ENCODE assay signal across 8 cellular contexts in the genomic region with DNA sequence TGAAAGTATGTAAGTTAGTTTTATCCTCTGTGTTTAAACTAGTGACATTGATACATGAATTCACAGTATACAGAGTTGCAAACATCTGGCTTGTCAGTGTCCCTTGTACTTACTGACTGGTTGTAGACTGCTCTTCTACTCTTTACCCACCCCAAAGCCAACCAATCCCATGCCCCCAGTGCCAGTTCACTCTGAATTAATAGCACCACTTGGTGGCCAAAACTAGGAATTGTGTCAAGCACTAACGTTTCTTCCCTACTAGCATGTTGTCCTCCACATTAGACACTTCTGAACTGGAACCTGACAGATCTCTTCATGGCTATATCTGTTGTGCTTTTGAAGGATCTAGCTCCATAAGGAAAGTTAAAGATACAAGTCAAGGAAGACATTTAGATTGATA. TPM values are rescaled to one million over a fixed set of nuclear protein-coding genes. Genes with fewer than 3 reads are reported as not detected.
DNase-seq lines count a peak whose midpoint lies in the region; ATAC-seq and TF ChIP-seq lines count a peak whose summit lies in the region.

No MANE protein-coding gene starts in this region.

- intact Hi-C loops in uterus (cut with DNase I; ENCODE audit: low total_unique reads), result no loop called here

- no peaks in the 10 kb centered on the region for H3K4me1 ChIP-seq in uterus

- TF ChIP-seq CTCF in uterus (IDR thresholded peaks at IDR 0.05), result no peak
- no peak for TF ChIP-seq CTCF in coronary artery (IDR thresholded peaks at IDR 0.05)

- H3K27ac ChIP-seq in uterus (no peak overlapping the region), coronary artery (no peak overlapping the region)

- no peak for TF ChIP-seq POLR2A in uterus (IDR thresholded peaks at IDR 0.05)

- H3K4me3 ChIP-seq in uterus, result no peak overlapping the region
- H3K4me3 ChIP-seq in coronary artery, result no peak overlapping the region

- ATAC-seq in GM21423 (IDR thresholded peaks at IDR 0.05; ENCODE audit: unreplicated experiment), result peak; percentile 44
- no peak for ATAC-seq in esophagus mucosa

- no peaks in the 10 kb centered on the region for H3K36me3 ChIP-seq in uterus

- no peaks in the 10 kb centered on the region for H3K9me3 ChIP-seq in uterus

- DNase-seq in COLO829 (ENCODE audit: low spot score) (peak; percentile 10), NCI-H82 treated with DMSO at 0.1 percent for 48 hours (lab: John Stamatoyannopoulos, UW; ENCODE audit: unreplicated experiment) (peak; percentile 46), fibroblast of gingiva (ENCODE audit: low read depth) (peak; percentile 24), NCI-H2029 treated with DMSO at 0.1 percent for 48 hours (lab: John Stamatoyannopoulos, UW) (no peak), uterus (no peak), coronary artery (ENCODE audit: low spot score) (no peak)

- no peaks in the 10 kb centered on the region for H3K27me3 ChIP-seq in uterus

RNA-seq across cellular contexts. Expression of gene OTX1, which starts 27.2 kb away (rescaled TPM):
- total RNA-seq in esophagus mucosa (1.8 TPM), uterus (not detected)

Comparison
In these comparisons a context has a peak if more than half of its experiments do, and no peak if none do; other contexts are left out.
1. DNase-seq: peak in COLO829 (single experiment), NCI-H82 treated with DMSO at 0.1 percent for 48 hours (single experiment) and fibroblast of gingiva (single experiment); none in NCI-H2029 treated with DMSO at 0.1 percent for 48 hours (single experiment), uterus (0 of 2) and coronary artery (single experiment).